8 cellular contexts compared by ENCODE assay signal in the genomic region with DNA sequence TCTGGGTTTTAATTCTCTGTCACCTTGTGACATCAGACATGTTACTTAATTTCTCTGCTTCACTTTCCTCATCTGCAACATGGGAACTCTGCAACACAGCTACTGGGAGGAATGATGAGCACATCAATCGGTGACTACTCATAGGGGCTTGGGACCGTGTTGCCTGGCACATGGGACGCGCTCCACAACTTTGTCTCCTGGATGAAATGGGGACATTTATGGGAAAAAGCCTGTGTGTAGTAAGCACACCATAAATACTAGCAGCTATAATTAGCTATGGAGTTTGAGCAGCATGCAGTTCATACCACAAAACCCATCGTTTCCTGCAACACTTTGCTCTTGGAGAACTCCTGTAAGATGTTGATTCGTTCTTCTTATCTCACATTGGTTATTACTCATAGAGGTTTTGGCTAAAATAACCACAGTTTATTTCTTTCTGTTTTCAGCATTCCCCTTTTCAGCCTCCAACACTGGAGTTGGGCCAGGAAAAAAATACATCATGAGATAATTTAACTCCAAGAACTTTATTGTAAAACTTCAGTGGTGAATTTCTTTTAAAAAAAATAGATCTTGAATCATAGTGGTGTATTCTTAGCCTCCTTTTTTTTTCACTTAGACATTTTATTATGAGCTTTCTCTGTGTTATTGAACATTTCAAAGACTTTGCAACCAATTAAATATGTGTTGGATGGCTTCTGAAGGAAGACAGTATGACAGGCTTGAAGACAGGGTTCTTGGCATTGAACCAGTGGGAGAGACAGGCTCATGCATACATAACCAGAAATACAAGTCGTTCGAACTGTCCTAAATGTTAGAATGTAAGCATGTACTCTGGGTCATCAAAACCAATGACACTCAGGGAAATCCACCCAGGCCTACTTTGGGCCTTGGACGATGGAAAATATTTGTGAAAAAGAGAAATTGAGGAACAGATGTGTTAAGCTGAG.
DNase-seq lines count a peak whose midpoint lies in the region; ATAC-seq and TF ChIP-seq lines count a peak whose summit lies in the region.

No MANE protein-coding gene starts in this region.

- peak; percentile 99 for DNase-seq in EH (ENCODE audit: low read depth)
- peak; percentile 74 for DNase-seq in activated CD8-positive, alpha-beta T cell treated with anti-CD3 and anti-CD28 coated beads, Interleukin-2, amount 10 ng/mL, durations not matched to agents 7 days and 5 days
- DNase-seq in left ventricle myocardium superior = no peak
- DNase-seq in progenitor cell of endocrine pancreas (ENCODE audit: low spot score, unreplicated experiment) = no peak
- no peak for DNase-seq in stimulated activated CD4-positive, alpha-beta T cell treated with anti-CD3 and anti-CD28 coated beads, Interleukin-4, amount 100 ng/mL, for 1 hour
- DNase-seq in HT-29 (ENCODE audit: low spot score) = no peak

- ATAC-seq in HG03469 (IDR thresholded peaks at IDR 0.05; ENCODE audit: unreplicated experiment) = peak; percentile 39
- peak; percentile 74 for ATAC-seq in activated CD8-positive, alpha-beta T cell treated with anti-CD3 and anti-CD28 coated beads, Interleukin-2, amount 10 ng/mL, durations not matched to agents 7 days and 5 days
- peak; percentile 78 for ATAC-seq in left ventricle myocardium superior

- TF ChIP-seq CTCF in progenitor cell of endocrine pancreas (IDR thresholded peaks at IDR 0.05; ENCODE audit: unreplicated experiment) = no peak

- CTCF ChIA-PET in activated CD8-positive, alpha-beta T cell treated with anti-CD3 and anti-CD28 coated beads, Interleukin-2, amount 10 ng/mL, durations not matched to agents 7 days and 5 days (lab: Charles Lee) = interaction anchor here (0.9 to 6.6 kb wide), 22 partner anchors 9 to 451 kb away, joined by 3 to 70 read pairs (median 4); no protein-coding TSS in a partner anchor

- peak overlapping the region; percentile 86 for H3K27ac Mint-ChIP-seq in activated CD8-positive, alpha-beta T cell treated with anti-CD3 and anti-CD28 coated beads, Interleukin-2, amount 10 ng/mL, durations not matched to agents 7 days and 5 days
- no peak overlapping the region for H3K27ac Mint-ChIP-seq in progenitor cell of endocrine pancreas

- H3K27me3 ChIP-seq in stomach smooth muscle (ENCODE audit: control insufficient read depth in 1 of 2, insufficient read depth in 2 of 2, low read length in 2 of 2) = no peaks in the 10 kb centered on the region

- peak overlapping the region; percentile 89 for H3K27ac ChIP-seq in stomach smooth muscle (ENCODE audit: low read length)

- intact Hi-C loops in left ventricle myocardium superior (cut with micrococcal nuclease) = no loop called here

- no peaks in the 10 kb centered on the region for H3K27me3 Mint-ChIP-seq in activated CD8-positive, alpha-beta T cell treated with anti-CD3 and anti-CD28 coated beads, Interleukin-2, amount 10 ng/mL, durations not matched to agents 7 days and 5 days (ENCODE audit: low read depth)
- no peaks in the 10 kb centered on the region for H3K27me3 Mint-ChIP-seq in progenitor cell of endocrine pancreas

- peaks cover 84% of the 10 kb centered on the region for H3K36me3 Mint-ChIP-seq in activated CD8-positive, alpha-beta T cell treated with anti-CD3 and anti-CD28 coated beads, Interleukin-2, amount 10 ng/mL, durations not matched to agents 7 days and 5 days (ENCODE audit: low read depth)
- H3K36me3 Mint-ChIP-seq in progenitor cell of endocrine pancreas (ENCODE audit: insufficient read depth) = no peaks in the 10 kb centered on the region

- no peaks in the 10 kb centered on the region for H3K9me3 ChIP-seq in stomach smooth muscle (ENCODE audit: control insufficient read depth in 2 of 2, low read length in 2 of 2)

- peak overlapping the region in 1 of 2 donors; percentile 44 for H3K4me3 ChIP-seq in stomach smooth muscle (ENCODE audit: low read length in 2 of 2)

- peaks cover 0 to 15% of the 10 kb centered on the region in 2 donors for H3K36me3 ChIP-seq in stomach smooth muscle (ENCODE audit: control insufficient read depth in 2 of 2, insufficient read depth in 2 of 2, low read length in 2 of 2)

- H3K9me3 Mint-ChIP-seq in activated CD8-positive, alpha-beta T cell treated with anti-CD3 and anti-CD28 coated beads, Interleukin-2, amount 10 ng/mL, durations not matched to agents 7 days and 5 days (ENCODE audit: insufficient read depth) = no peaks in the 10 kb centered on the region
- peaks cover 2% of the 10 kb centered on the region for H3K9me3 Mint-ChIP-seq in progenitor cell of endocrine pancreas (ENCODE audit: low read depth)

- H3K4me3 Mint-ChIP-seq in activated CD8-positive, alpha-beta T cell treated with anti-CD3 and anti-CD28 coated beads, Interleukin-2, amount 10 ng/mL, durations not matched to agents 7 days and 5 days = peak overlapping the region; percentile 58
- no peak overlapping the region for H3K4me3 Mint-ChIP-seq in progenitor cell of endocrine pancreas (ENCODE audit: low read depth)

- H3K4me1 ChIP-seq in stomach smooth muscle (ENCODE audit: control insufficient read depth, insufficient read depth, low read length) = peaks cover 49% of the 10 kb centered on the region

- POLR2A ChIA-PET in activated CD8-positive, alpha-beta T cell treated with anti-CD3 and anti-CD28 coated beads, Interleukin-2, amount 10 ng/mL, durations not matched to agents 7 days and 5 days (lab: Charles Lee) = interaction anchor here (0.6 to 2.8 kb wide), 16 partner anchors 9 to 139 kb away, joined by 3 to 10 read pairs (median 3); no protein-coding TSS in a partner anchor

- peaks cover 95% of the 10 kb centered on the region for H3K4me1 Mint-ChIP-seq in activated CD8-positive, alpha-beta T cell treated with anti-CD3 and anti-CD28 coated beads, Interleukin-2, amount 10 ng/mL, durations not matched to agents 7 days and 5 days (ENCODE audit: low read depth)
- no peaks in the 10 kb centered on the region for H3K4me1 Mint-ChIP-seq in progenitor cell of endocrine pancreas (ENCODE audit: low read depth)

- no peak overlapping the region for H3K9ac ChIP-seq in stomach smooth muscle (ENCODE audit: low read length in 2 of 2)

Comparison
In these comparisons a context has a peak if more than half of its experiments do, and no peak if none do; other contexts are left out.
1. DNase-seq: peak in EH (single experiment) and activated CD8-positive, alpha-beta T cell treated with anti-CD3 and anti-CD28 coated beads, Interleukin-2, amount 10 ng/mL, durations not matched to agents 7 days and 5 days (single experiment); none in left ventricle myocardium superior (single experiment), progenitor cell of endocrine pancreas (single experiment), stimulated activated CD4-positive, alpha-beta T cell treated with anti-CD3 and anti-CD28 coated beads, Interleukin-4, amount 100 ng/mL, for 1 hour (single experiment) and HT-29 (single experiment).
2. Peak in every context shown above with its lines, with median percentiles within 50 percentile points of each other: ATAC-seq.